ENCODE assay signal across 13 cellular contexts in genomic region chr12:112010415-112011344, GRCh38. TPM values are rescaled to one million over a fixed set of nuclear protein-coding genes. Genes with fewer than 3 reads are reported as not detected.
A peak's percentile ranks its signal among the peaks of the same experiment; 100 is the strongest.
DNase-seq lines count a peak whose midpoint lies in the region; ATAC-seq and TF ChIP-seq lines count a peak whose summit lies in the region.
"Had no signal": no experiment of that assay in that cellular context is flagged by ENCODE, and none has a peak within 500 bp of the region (broad histone marks: within the 10 kb centered on the region; RNA-seq: fewer than 3 reads in every experiment).

No MANE protein-coding gene starts in this region.

- TF ChIP-seq CTCF in natural killer cell (IDR thresholded peaks at IDR 0.05) = no peak

- ATAC-seq in activated CD4-positive, alpha-beta T cell treated with anti-CD3 and anti-CD28 coated beads for 36 hours = no peak
- ATAC-seq in natural killer cell = no peak
- ATAC-seq: lower lobe of right lung, Right ventricle myocardium inferior had no signal

- H3K27me3 Mint-ChIP-seq in activated CD4-positive, alpha-beta T cell treated with anti-CD3 and anti-CD28 coated beads for 36 hours = no peaks in the 10 kb centered on the region
- no peaks in the 10 kb centered on the region for H3K27me3 Mint-ChIP-seq in activated T-helper 1 cell treated with anti-CD3 and anti-CD28 coated beads, Interleukin-12 subunit alpha, Interleukin-12 subunit beta, Interleukin-2, Interleukin-4 antibody, amounts not matched to agents 30 ng/mL and 10 ng/mL and 1 ng/mL, durations not matched to agents 14 hours and 24 hours and 36 hours (ENCODE audit: insufficient read depth)
- H3K27me3 Mint-ChIP-seq in natural killer cell (ENCODE audit: low read depth in 2 of 2) = no peaks in the 10 kb centered on the region

- peak overlapping the region; percentile 14 for H3K27ac Mint-ChIP-seq in activated CD4-positive, alpha-beta T cell treated with anti-CD3 and anti-CD28 coated beads for 36 hours
- H3K27ac Mint-ChIP-seq in activated T-helper 1 cell treated with anti-CD3 and anti-CD28 coated beads, Interleukin-12 subunit alpha, Interleukin-12 subunit beta, Interleukin-2, Interleukin-4 antibody, amounts not matched to agents 30 ng/mL and 10 ng/mL and 1 ng/mL, durations not matched to agents 14 hours and 24 hours and 36 hours = no peak overlapping the region
- peak overlapping the region in 1 of 2 donors; percentile 93 for H3K27ac Mint-ChIP-seq in natural killer cell

- peaks cover 8% of the 10 kb centered on the region for H4K20me1 ChIP-seq in Karpas-422 (ENCODE audit: insufficient read depth, low read depth, low read length)

- H3K4me3 ChIP-seq in Karpas-422 (ENCODE audit: low read length) = peak overlapping the region; percentile 11; the same call in 1 of the 2 replicates

- H3K27me3 ChIP-seq in Karpas-422 (ENCODE audit: low read length) = no peaks in the 10 kb centered on the region

- H3K4me3 Mint-ChIP-seq in activated CD4-positive, alpha-beta T cell treated with anti-CD3 and anti-CD28 coated beads for 36 hours = peak overlapping the region; percentile 98
- peak overlapping the region; percentile 87 for H3K4me3 Mint-ChIP-seq in activated T-helper 1 cell treated with anti-CD3 and anti-CD28 coated beads, Interleukin-12 subunit alpha, Interleukin-12 subunit beta, Interleukin-2, Interleukin-4 antibody, amounts not matched to agents 30 ng/mL and 10 ng/mL and 1 ng/mL, durations not matched to agents 14 hours and 24 hours and 36 hours
- peak overlapping the region; percentile 25 for H3K4me3 Mint-ChIP-seq in natural killer cell

- POLR2A ChIA-PET in activated CD4-positive, alpha-beta T cell treated with anti-CD3 and anti-CD28 coated beads for 36 hours (lab: Charles Lee) = interaction anchor here (1.2 kb wide), 1 partner anchor 10 kb away, joined by 3 read pairs; no protein-coding TSS in a partner anchor

- H3K4me1 Mint-ChIP-seq in activated CD4-positive, alpha-beta T cell treated with anti-CD3 and anti-CD28 coated beads for 36 hours = peaks cover 54% of the 10 kb centered on the region
- H3K4me1 Mint-ChIP-seq in activated T-helper 1 cell treated with anti-CD3 and anti-CD28 coated beads, Interleukin-12 subunit alpha, Interleukin-12 subunit beta, Interleukin-2, Interleukin-4 antibody, amounts not matched to agents 30 ng/mL and 10 ng/mL and 1 ng/mL, durations not matched to agents 14 hours and 24 hours and 36 hours (ENCODE audit: low read depth) = peaks cover 49% of the 10 kb centered on the region
- H3K4me1 Mint-ChIP-seq in natural killer cell = peaks cover 29 to 40% of the 10 kb centered on the region in 2 donors

- peaks cover 45% of the 10 kb centered on the region for H3K79me2 ChIP-seq in Karpas-422 (ENCODE audit: low read length)

- H3K36me3 ChIP-seq in Karpas-422 (ENCODE audit: insufficient read depth, low read length) = peaks cover 5% of the 10 kb centered on the region
- H3K36me3 ChIP-seq: lower lobe of right lung had no signal

- H3K4me2 ChIP-seq in Karpas-422 (ENCODE audit: low read depth, low read length, poor library complexity, severe bottlenecking) = peak overlapping the region; percentile 95

- peaks cover 3% of the 10 kb centered on the region for H3K9me3 Mint-ChIP-seq in activated CD4-positive, alpha-beta T cell treated with anti-CD3 and anti-CD28 coated beads for 36 hours (ENCODE audit: low read depth)
- peaks cover under 1% of the 10 kb centered on the region for H3K9me3 Mint-ChIP-seq in activated T-helper 1 cell treated with anti-CD3 and anti-CD28 coated beads, Interleukin-12 subunit alpha, Interleukin-12 subunit beta, Interleukin-2, Interleukin-4 antibody, amounts not matched to agents 30 ng/mL and 10 ng/mL and 1 ng/mL, durations not matched to agents 14 hours and 24 hours and 36 hours
- H3K9me3 Mint-ChIP-seq in natural killer cell = no peaks in the 10 kb centered on the region

- H3K27ac ChIP-seq in Karpas-422 (ENCODE audit: low read length) = peak overlapping the region; percentile 94

- no peak for DNase-seq in activated CD4-positive, alpha-beta T cell treated with anti-CD3 and anti-CD28 coated beads for 36 hours
- DNase-seq in activated CD4-positive, alpha-beta T cell treated with anti-CD3 and anti-CD28 coated beads for 1 hour = no peak
- no peak for DNase-seq in Karpas-422
- no peak for DNase-seq in activated T-helper 1 cell treated with anti-CD3 and anti-CD28 coated beads, Interleukin-12 subunit alpha, Interleukin-12 subunit beta, Interleukin-2, Interleukin-4 antibody, amounts not matched to agents 30 ng/mL and 10 ng/mL and 1 ng/mL, durations not matched to agents 14 hours and 24 hours and 36 hours (ENCODE audit: low spot score)
- DNase-seq in natural killer cell = no peak
- no peak for DNase-seq in NCI-H1092 (lab: John Stamatoyannopoulos, UW)
- no peak for DNase-seq in effector CD4-positive, alpha-beta T cell
- DNase-seq in HUDEP-2 (lab: John Stamatoyannopoulos, UW; ENCODE audit: unreplicated experiment in 76 of 76) = no peak
- DNase-seq: 8988T, lower lobe of right lung, NCI-H1930, NCI-H69 had no signal

- H3K4me1 ChIP-seq in Karpas-422 (ENCODE audit: low read length) = peaks cover 72% of the 10 kb centered on the region

- CTCF ChIA-PET in activated CD4-positive, alpha-beta T cell treated with anti-CD3 and anti-CD28 coated beads for 36 hours (lab: Charles Lee) = interaction anchor here (0.8 to 1.9 kb wide), 4 partner anchors 9 to 95 kb away, joined by 3 to 9 read pairs (median 4); no protein-coding TSS in a partner anchor

- intact Hi-C loops in activated CD4-positive, alpha-beta T cell treated with anti-CD3 and anti-CD28 coated beads for 36 hours (cut with DNase I, micrococcal nuclease) = loop anchor here (5.0 kb wide), 3 partner anchors 97 to 1543 kb away; partner anchors contain the start of genes FAM216A (in 1 of the 2), GPN3 (in 1 of the 2), NAA25 (in 1 of the 2) and TRAFD1 (in 1 of the 2)
- intact Hi-C loops in activated T-helper 1 cell treated with anti-CD3 and anti-CD28 coated beads, Interleukin-12 subunit alpha, Interleukin-12 subunit beta, Interleukin-2, Interleukin-4 antibody, amounts not matched to agents 30 ng/mL and 10 ng/mL and 1 ng/mL, durations not matched to agents 14 hours and 24 hours and 36 hours (cut with micrococcal nuclease) = loop anchor here (5.0 kb wide), 1 partner anchor 372 kb away; the partner anchor contains the start of gene HECTD4
- intact Hi-C loops in natural killer cell (cut with micrococcal nuclease) = loop anchor here (10.0 kb wide), 1 partner anchor 114 kb away; the partner anchor contains the start of gene TRAFD1

- H3K36me3 Mint-ChIP-seq in activated CD4-positive, alpha-beta T cell treated with anti-CD3 and anti-CD28 coated beads for 36 hours (ENCODE audit: low read depth) = peaks cover 30% of the 10 kb centered on the region
- peaks cover 18% of the 10 kb centered on the region for H3K36me3 Mint-ChIP-seq in activated T-helper 1 cell treated with anti-CD3 and anti-CD28 coated beads, Interleukin-12 subunit alpha, Interleukin-12 subunit beta, Interleukin-2, Interleukin-4 antibody, amounts not matched to agents 30 ng/mL and 10 ng/mL and 1 ng/mL, durations not matched to agents 14 hours and 24 hours and 36 hours (ENCODE audit: low read depth)
- no peaks in the 10 kb centered on the region for H3K36me3 Mint-ChIP-seq in natural killer cell

- H3K9me2 ChIP-seq in Karpas-422 (replicated peaks; ENCODE audit: insufficient read depth, low read length) = no peaks in the 10 kb centered on the region

- H2AFZ ChIP-seq in Karpas-422 (ENCODE audit: low read length) = no peak overlapping the region

- no peaks in the 10 kb centered on the region for H3K9me3 ChIP-seq in Karpas-422 (ENCODE audit: low read length)
- H3K9me3 ChIP-seq: lower lobe of right lung had no signal

- H3K9ac ChIP-seq in Karpas-422 (ENCODE audit: low read length) = peak overlapping the region; percentile 98

RNA-seq across cellular contexts. Expression of gene TMEM116, which starts 2.3 kb away (rescaled TPM):
- 10 to 100 TPM; 11.2 to 12.5 TPM for total RNA-seq in activated CD4-positive, alpha-beta T cell treated with anti-CD3 and anti-CD28 coated beads for 36 hours
- 19.6 and 56.6 TPM in 2 replicates for total RNA-seq in Karpas-422 (2014; rRNA removed; shearing (Covaris generic); ENCODE audit: low replicate concordance)
- 10.6 and 11.0 TPM in 2 replicates for total RNA-seq in activated T-helper 1 cell treated with anti-CD3 and anti-CD28 coated beads, Interleukin-12 subunit alpha, Interleukin-12 subunit beta, Interleukin-2, Interleukin-4 antibody, amounts not matched to agents 30 ng/mL and 10 ng/mL and 1 ng/mL, durations not matched to agents 14 hours and 24 hours and 36 hours
- 10 to 100 TPM in 2 of 3 donors, 1 to 10 TPM in 1; 6.5 to 10.2 (median 10.1) TPM for total RNA-seq in natural killer cell

RNA-seq across cellular contexts. Expression of gene ERP29, which starts 2.5 kb away (rescaled TPM):
- 10 to 100 TPM; 79.7 to 87.3 TPM for total RNA-seq in activated CD4-positive, alpha-beta T cell treated with anti-CD3 and anti-CD28 coated beads for 36 hours
- total RNA-seq in Karpas-422 (2014; rRNA removed; shearing (Covaris generic); ENCODE audit: low replicate concordance) = 63.2 and 134 TPM in 2 replicates
- total RNA-seq in activated T-helper 1 cell treated with anti-CD3 and anti-CD28 coated beads, Interleukin-12 subunit alpha, Interleukin-12 subunit beta, Interleukin-2, Interleukin-4 antibody, amounts not matched to agents 30 ng/mL and 10 ng/mL and 1 ng/mL, durations not matched to agents 14 hours and 24 hours and 36 hours = 60.9 and 62.5 TPM in 2 replicates
- total RNA-seq in natural killer cell = 10 to 100 TPM; 51.6 to 74.9 (median 57.8) TPM

Comparison
In these comparisons a context has a peak if more than half of its experiments do, and no peak if none do; other contexts are left out.
1. H3K4me3 Mint-ChIP-seq: peak in every context shown above with its lines; median percentile 98 in activated CD4-positive, alpha-beta T cell treated with anti-CD3 and anti-CD28 coated beads for 36 hours; 87 in activated T-helper 1 cell treated with anti-CD3 and anti-CD28 coated beads, Interleukin-12 subunit alpha, Interleukin-12 subunit beta, Interleukin-2, Interleukin-4 antibody, amounts not matched to agents 30 ng/mL and 10 ng/mL and 1 ng/mL, durations not matched to agents 14 hours and 24 hours and 36 hours; 25 in natural killer cell.